In genomic region chr13:93293716-93294115, GRCh38 we compare ENCODE assay signal across 6 cellular contexts.
"Had no signal": no experiment of that assay in that cellular context is flagged by ENCODE, and none has a peak within 500 bp of the region (broad histone marks: within the 10 kb centered on the region; RNA-seq: fewer than 3 reads in every experiment).

No MANE protein-coding gene starts in this region.

- FAIRE-seq: HTR-8/SVneo had no signal

- DNase-seq: GOT3, H9, HCEC 1CT, IMR-90, KBM-7 had no signal

- H3K4me3 Mint-ChIP-seq: H9 had no signal

- H3K9me3 Mint-ChIP-seq: H9 had no signal
